ENCODE assay signal across 28 cellular contexts in genomic region chr4:8121236-8122015, GRCh38.
"Had no signal": no experiment of that assay in that cellular context is flagged by ENCODE, and none has a peak within 500 bp of the region (broad histone marks: within the 10 kb centered on the region; RNA-seq: fewer than 3 reads in every experiment).

No MANE protein-coding gene starts in this region.

- H3K27me3 Mint-ChIP-seq: activated naive CD8-positive, alpha-beta T cell treated with anti-CD3 and anti-CD28 coated beads for 36 hours; central memory CD8-positive, alpha-beta T cell; T-helper 17 cell had no signal

- H3K36me3 Mint-ChIP-seq: activated naive CD8-positive, alpha-beta T cell treated with anti-CD3 and anti-CD28 coated beads for 36 hours; natural killer cell treated with Interleukin-12 subunit alpha and Interleukin-12 subunit beta and Interleukin-15 and Interleukin-18, amount 100 ng/mL, for 72 hours had no signal

- DNase-seq: activated B cell treated with CpG ODN at 0.5 μM for 24 hours; activated CD4-positive, alpha-beta T cell treated with anti-CD3 and anti-CD28 coated beads for 4 hours; activated CD4-positive, alpha-beta T cell treated with anti-CD3 and anti-CD28 coated beads, Interleukin-2, amount 50 U/mL, for 48 hours; activated CD8-positive, alpha-beta memory T cell treated with anti-CD3 and anti-CD28 coated beads, Interleukin-2, amount 50 U/mL, for 48 hours; activated naive CD4-positive, alpha-beta T cell; activated naive CD8-positive, alpha-beta T cell treated with anti-CD3 and anti-CD28 coated beads for 36 hours; activated T-cell treated with anti-CD3 and anti-CD28 coated beads, Interleukin-2, amount 50 U/mL, for 4 hours; effector memory CD8-positive, alpha-beta T cell; foreskin melanocyte; glutamatergic neuron; hippocampal formation; kidney glomerular epithelial cell; left ventricle myocardium superior; mammary epithelial cell; midbrain; nucleus accumbens; right lobe of liver; small intestine; stimulated activated CD4-positive, alpha-beta T cell treated with anti-CD3 and anti-CD28 coated beads, Interleukin-2, amount 100 ng/mL, for 48 hours; stimulated activated CD8-positive, alpha-beta memory T cell treated with anti-CD3 and anti-CD28 coated beads, Interleukin-4, amount 100 ng/mL, for 48 hours; stimulated activated naive CD4-positive, alpha-beta T cell; T-helper 17 cell had no signal

- H3K79me2 ChIP-seq: parathyroid adenoma had no signal

- H3K9ac ChIP-seq: parathyroid adenoma had no signal

- H3K27me3 ChIP-seq: breast epithelium, right lobe of liver had no signal

- H3K27ac ChIP-seq: breast epithelium, parathyroid adenoma, right lobe of liver had no signal

- H3K9me3 ChIP-seq: breast epithelium, right lobe of liver had no signal

- H2AFZ ChIP-seq: parathyroid adenoma had no signal

- H3K4me1 ChIP-seq: breast epithelium, right lobe of liver had no signal

- H3K36me3 ChIP-seq: breast epithelium, right lobe of liver had no signal

- H3K9me3 Mint-ChIP-seq: activated B cell treated with CpG ODN at 0.5 μM for 24 hours; activated naive CD8-positive, alpha-beta T cell treated with anti-CD3 and anti-CD28 coated beads for 36 hours; activated T-cell treated with anti-CD3 and anti-CD28 coated beads, Interleukin-2, amount 50 U/mL, for 4 hours; activated T-helper 2 cell treated with anti-CD3 and anti-CD28 coated beads, Interferon-gamma antibody, Interleukin-2, Interleukin-4, amounts not matched to agents 10 μg/mL and 5 μg/mL and 100 μg/mL, durations not matched to agents 14 hours and 24 hours and 36 hours; central memory CD8-positive, alpha-beta T cell; effector memory CD8-positive, alpha-beta T cell; natural killer cell treated with Interleukin-12 subunit alpha and Interleukin-12 subunit beta and Interleukin-15 and Interleukin-18, amount 100 ng/mL, for 72 hours had no signal

- H3K4me3 Mint-ChIP-seq: activated B cell treated with CpG ODN at 0.5 μM for 24 hours; activated naive CD8-positive, alpha-beta T cell treated with anti-CD3 and anti-CD28 coated beads for 36 hours; activated T-cell treated with anti-CD3 and anti-CD28 coated beads, Interleukin-2, amount 50 U/mL, for 4 hours; central memory CD8-positive, alpha-beta T cell; effector memory CD8-positive, alpha-beta T cell; natural killer cell treated with Interleukin-12 subunit alpha and Interleukin-12 subunit beta and Interleukin-15 and Interleukin-18, amount 100 ng/mL, for 72 hours; T-helper 17 cell had no signal

- H3K4me3 ChIP-seq: breast epithelium, right lobe of liver had no signal

- H3K27ac Mint-ChIP-seq: activated B cell treated with CpG ODN at 0.5 μM for 24 hours; activated naive CD8-positive, alpha-beta T cell treated with anti-CD3 and anti-CD28 coated beads for 36 hours; activated T-helper 2 cell treated with anti-CD3 and anti-CD28 coated beads, Interferon-gamma antibody, Interleukin-2, Interleukin-4, amounts not matched to agents 10 μg/mL and 5 μg/mL and 100 μg/mL, durations not matched to agents 14 hours and 24 hours and 36 hours; effector memory CD8-positive, alpha-beta T cell; natural killer cell treated with Interleukin-12 subunit alpha and Interleukin-12 subunit beta and Interleukin-15 and Interleukin-18, amount 100 ng/mL, for 72 hours; T-helper 17 cell had no signal

- ATAC-seq: activated T-cell treated with anti-CD3 and anti-CD28 coated beads, Interleukin-2, amount 50 U/mL, for 4 hours; effector memory CD8-positive, alpha-beta T cell; esophagus mucosa; left ventricle myocardium superior; natural killer cell treated with Interleukin-12 subunit alpha and Interleukin-12 subunit beta and Interleukin-15 and Interleukin-18, amount 100 ng/mL, for 72 hours; right lobe of liver; T-helper 17 cell had no signal
